In the genomic region with DNA sequence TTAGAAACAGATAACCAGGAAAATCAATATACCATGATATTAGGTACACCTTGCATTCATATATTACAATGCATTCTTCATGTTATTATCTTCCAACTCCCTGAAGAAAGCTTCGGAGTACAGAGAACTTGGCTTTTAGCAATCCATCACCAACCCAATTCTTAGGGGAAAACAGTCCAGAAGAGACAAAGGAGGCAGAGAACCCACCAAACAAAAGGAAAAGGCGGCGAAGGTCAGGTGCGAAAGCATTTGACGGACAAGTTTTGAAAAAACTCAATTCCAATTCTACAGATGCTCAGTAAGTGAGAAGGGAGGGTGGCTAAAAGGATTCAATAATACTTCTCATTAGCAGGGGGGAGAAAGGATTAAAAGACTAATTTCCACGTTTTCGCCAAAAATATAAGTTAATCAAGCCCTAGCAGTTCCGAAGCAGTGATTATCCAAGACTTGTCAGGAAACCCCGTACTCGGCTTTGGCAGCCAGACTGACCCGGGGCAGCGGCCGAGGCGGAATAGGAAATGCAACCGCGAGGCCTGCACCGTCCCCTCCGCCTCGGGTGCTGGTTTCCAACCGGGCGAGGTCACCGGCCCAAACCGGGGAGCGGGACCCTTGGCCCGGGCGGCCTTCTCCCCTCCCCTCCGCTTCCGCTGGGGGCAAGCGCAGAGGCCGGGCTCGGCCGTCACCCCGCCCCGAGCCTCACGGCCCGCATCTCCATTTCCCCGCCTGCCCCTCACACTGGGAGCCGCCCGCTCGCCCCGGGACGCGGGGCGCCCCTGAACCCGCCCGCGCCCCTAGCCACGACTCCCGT, we compare ENCODE assay signal across 7 cellular contexts. TPM values are rescaled to one million over a fixed set of nuclear protein-coding genes. Genes with fewer than 3 reads are reported as not detected.
DNase-seq lines count a peak whose midpoint lies in the region; ATAC-seq and TF ChIP-seq lines count a peak whose summit lies in the region.

No MANE protein-coding gene starts in this region.

- intact Hi-C loops in activated T-helper 1 cell treated with anti-CD3 and anti-CD28 coated beads, Interleukin-12 subunit alpha, Interleukin-12 subunit beta, Interleukin-2, Interleukin-4 antibody, amounts not matched to agents 30 ng/mL and 10 ng/mL and 1 ng/mL, durations not matched to agents 14 hours and 24 hours and 36 hours (cut with micrococcal nuclease): loop anchor here (1.0 to 10.0 kb wide), 12 partner anchors 34 to 988 kb away; a partner anchor contains a TSS
- intact Hi-C loops in testis (cut with DNase I; ENCODE audit: low total_unique reads): no loop called here

- 0% methylated on average over 21 to 36 of the region's 49 CpGs for WGBS in testis, 2 donors

- peak overlapping the region; percentile 64 for H3K4me3 ChIP-seq in fibroblast of mammary gland (ENCODE audit: control insufficient read depth, low read depth, low read length)
- peak overlapping the region; percentile 71 to 100 for H3K4me3 ChIP-seq in testis

- no peaks in the 10 kb centered on the region for H3K9me3 ChIP-seq in testis

- no peaks in the 10 kb centered on the region for H3K27me3 ChIP-seq in testis

- peak overlapping the region; percentile 87 to 98 for H3K27ac ChIP-seq in testis

- ATAC-seq in HG02610 (IDR thresholded peaks at IDR 0.05; ENCODE audit: unreplicated experiment): peak; percentile 21

- H3K4me1 ChIP-seq in testis: peaks cover 30% of the 10 kb centered on the region

- H3K36me3 Mint-ChIP-seq in activated T-helper 1 cell treated with anti-CD3 and anti-CD28 coated beads, Interleukin-12 subunit alpha, Interleukin-12 subunit beta, Interleukin-2, Interleukin-4 antibody, amounts not matched to agents 30 ng/mL and 10 ng/mL and 1 ng/mL, durations not matched to agents 14 hours and 24 hours and 36 hours (ENCODE audit: low read depth): peaks cover 22% of the 10 kb centered on the region
- peaks cover 8% of the 10 kb centered on the region for H3K36me3 Mint-ChIP-seq in nephron (ENCODE audit: low read depth)

- no peak for TF ChIP-seq POLR2A in testis (IDR thresholded peaks at IDR 0.05)

- in situ Hi-C loops in GM13977 (cut with MboI; ENCODE audit: low pct_unique_long_range_greater_than_20kb, low sequenced_read_pairs, unreplicated experiment): no loop called here

- H3K9me3 Mint-ChIP-seq in activated T-helper 1 cell treated with anti-CD3 and anti-CD28 coated beads, Interleukin-12 subunit alpha, Interleukin-12 subunit beta, Interleukin-2, Interleukin-4 antibody, amounts not matched to agents 30 ng/mL and 10 ng/mL and 1 ng/mL, durations not matched to agents 14 hours and 24 hours and 36 hours: no peaks in the 10 kb centered on the region
- no peaks in the 10 kb centered on the region for H3K9me3 Mint-ChIP-seq in nephron

- peaks cover 66% of the 10 kb centered on the region for H3K4me1 Mint-ChIP-seq in activated T-helper 1 cell treated with anti-CD3 and anti-CD28 coated beads, Interleukin-12 subunit alpha, Interleukin-12 subunit beta, Interleukin-2, Interleukin-4 antibody, amounts not matched to agents 30 ng/mL and 10 ng/mL and 1 ng/mL, durations not matched to agents 14 hours and 24 hours and 36 hours (ENCODE audit: low read depth)
- H3K4me1 Mint-ChIP-seq in nephron: peaks cover 44% of the 10 kb centered on the region

- H3K36me3 ChIP-seq in testis (ENCODE audit: low read depth, missing control alignments): no peaks in the 10 kb centered on the region

- H3K27me3 Mint-ChIP-seq in activated T-helper 1 cell treated with anti-CD3 and anti-CD28 coated beads, Interleukin-12 subunit alpha, Interleukin-12 subunit beta, Interleukin-2, Interleukin-4 antibody, amounts not matched to agents 30 ng/mL and 10 ng/mL and 1 ng/mL, durations not matched to agents 14 hours and 24 hours and 36 hours (ENCODE audit: insufficient read depth): no peaks in the 10 kb centered on the region
- no peaks in the 10 kb centered on the region for H3K27me3 Mint-ChIP-seq in nephron (ENCODE audit: low read depth)

- DNase-seq in GM13977 (ENCODE audit: low spot score): peak; percentile 57
- peak; percentile 2 to 50 for DNase-seq in NCI-H526 (lab: John Stamatoyannopoulos, UW)
- DNase-seq in activated T-helper 1 cell treated with anti-CD3 and anti-CD28 coated beads, Interleukin-12 subunit alpha, Interleukin-12 subunit beta, Interleukin-2, Interleukin-4 antibody, amounts not matched to agents 30 ng/mL and 10 ng/mL and 1 ng/mL, durations not matched to agents 14 hours and 24 hours and 36 hours (ENCODE audit: low spot score): peak; percentile 50
- DNase-seq in fibroblast of mammary gland (ENCODE audit: low read depth): no peak
- DNase-seq in testis: peak; percentile 43

- H3K4me3 Mint-ChIP-seq in activated T-helper 1 cell treated with anti-CD3 and anti-CD28 coated beads, Interleukin-12 subunit alpha, Interleukin-12 subunit beta, Interleukin-2, Interleukin-4 antibody, amounts not matched to agents 30 ng/mL and 10 ng/mL and 1 ng/mL, durations not matched to agents 14 hours and 24 hours and 36 hours: peak overlapping the region; percentile 95
- peak overlapping the region; percentile 91 to 94 (median 92) for H3K4me3 Mint-ChIP-seq in nephron

- TF ChIP-seq CTCF in GM13977 (IDR thresholded peaks at IDR 0.05; ENCODE audit: extremely low read depth, insufficient read depth, missing control alignments) (no peak), fibroblast of mammary gland (conservative IDR thresholded peaks at IDR 0.05; ENCODE audit: control insufficient read depth, insufficient read depth, low read depth, low read length) (no peak), nephron (IDR thresholded peaks at IDR 0.05; ENCODE audit: unreplicated experiment in 3 of 3) (no peak), testis (IDR thresholded peaks at IDR 0.05) (no peak)

- H3K27ac Mint-ChIP-seq in activated T-helper 1 cell treated with anti-CD3 and anti-CD28 coated beads, Interleukin-12 subunit alpha, Interleukin-12 subunit beta, Interleukin-2, Interleukin-4 antibody, amounts not matched to agents 30 ng/mL and 10 ng/mL and 1 ng/mL, durations not matched to agents 14 hours and 24 hours and 36 hours: peak overlapping the region; percentile 87
- peak overlapping the region; percentile 91 to 95 (median 93) for H3K27ac Mint-ChIP-seq in nephron

RNA-seq across cellular contexts. Expression of a gene that starts 0.7 kb away (rescaled TPM):
- 288 and 290 TPM in 2 replicates for total RNA-seq in activated T-helper 1 cell treated with anti-CD3 and anti-CD28 coated beads, Interleukin-12 subunit alpha, Interleukin-12 subunit beta, Interleukin-2, Interleukin-4 antibody, amounts not matched to agents 30 ng/mL and 10 ng/mL and 1 ng/mL, durations not matched to agents 14 hours and 24 hours and 36 hours
- total RNA-seq in testis: 100 to 1,000 TPM; 184 to 204 TPM
- polyA plus RNA-seq in testis (ENCODE audit: insufficient read depth, low read depth, low replicate concordance): 144 TPM
